In the genomic region with DNA sequence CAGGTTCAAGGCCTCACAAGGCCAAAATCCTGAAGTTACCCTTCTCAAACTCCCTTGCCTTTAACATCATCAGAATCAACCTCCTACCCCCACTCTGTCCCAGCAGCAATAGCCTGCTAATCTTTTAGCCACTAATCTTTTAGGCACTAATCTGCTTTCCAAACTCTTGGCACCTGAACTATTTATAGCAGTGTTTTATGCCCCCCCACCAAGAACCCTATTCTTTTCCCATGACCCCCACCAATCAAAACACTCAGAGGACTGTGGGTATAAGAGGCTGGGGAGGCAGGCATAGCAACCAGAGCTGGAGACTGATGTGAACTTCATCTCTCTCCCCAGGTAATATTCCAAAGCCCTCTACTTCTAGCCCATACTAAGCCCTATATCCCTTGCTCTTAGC, we compare ENCODE assay signal across 23 cellular contexts.
"Had no signal": no experiment of that assay in that cellular context is flagged by ENCODE, and none has a peak within 500 bp of the region (broad histone marks: within the 10 kb centered on the region; RNA-seq: fewer than 3 reads in every experiment).

TSS of gene ARR3 (plus strand) at position 301 of the 400 bp plus-strand sequence. CDS start 1,052 bp downstream, outside the sequence.

- ATAC-seq: foreskin keratinocyte; gastroesophageal sphincter; heart left ventricle; left colon; left lung; left ventricle myocardium superior; lower lobe of right lung; mucosa of descending colon; naive thymus-derived CD8-positive, alpha-beta T cell had no signal

- H3K9me3 ChIP-seq: esophagus muscularis mucosa, gastroesophageal sphincter, heart left ventricle, left lung, lower lobe of right lung, mucosa of descending colon had no signal

- H3K4me3 ChIP-seq: coronary artery, dorsolateral prefrontal cortex, esophagus muscularis mucosa, gastroesophageal sphincter, heart left ventricle, hepatocyte, left lung, lower lobe of right lung, mucosa of descending colon had no signal

- H3K36me3 ChIP-seq: esophagus muscularis mucosa, gastroesophageal sphincter, heart left ventricle, left lung, lower lobe of right lung had no signal

- H3K27me3 ChIP-seq: esophagus muscularis mucosa, foreskin keratinocyte, gastroesophageal sphincter, hepatocyte, left lung had no signal

- H3K27ac ChIP-seq: coronary artery, dorsolateral prefrontal cortex, esophagus muscularis mucosa, foreskin keratinocyte, gastroesophageal sphincter, heart left ventricle, hepatocyte, left lung, lower lobe of right lung had no signal

- DNase-seq: dermis blood vessel endothelial cell; dorsolateral prefrontal cortex; effector CD4-positive, alpha-beta T cell; effector memory CD4-positive, alpha-beta T cell; foreskin keratinocyte; heart left ventricle; hypothalamus; immature natural killer cell; islet precursor cell; kidney; kidney glomerular epithelial cell; left colon; left lung; left ventricle myocardium superior; lower lobe of right lung; mesenchymal stem cell; mucosa of descending colon; naive B cell; naive thymus-derived CD8-positive, alpha-beta T cell had no signal
